In the genomic region with DNA sequence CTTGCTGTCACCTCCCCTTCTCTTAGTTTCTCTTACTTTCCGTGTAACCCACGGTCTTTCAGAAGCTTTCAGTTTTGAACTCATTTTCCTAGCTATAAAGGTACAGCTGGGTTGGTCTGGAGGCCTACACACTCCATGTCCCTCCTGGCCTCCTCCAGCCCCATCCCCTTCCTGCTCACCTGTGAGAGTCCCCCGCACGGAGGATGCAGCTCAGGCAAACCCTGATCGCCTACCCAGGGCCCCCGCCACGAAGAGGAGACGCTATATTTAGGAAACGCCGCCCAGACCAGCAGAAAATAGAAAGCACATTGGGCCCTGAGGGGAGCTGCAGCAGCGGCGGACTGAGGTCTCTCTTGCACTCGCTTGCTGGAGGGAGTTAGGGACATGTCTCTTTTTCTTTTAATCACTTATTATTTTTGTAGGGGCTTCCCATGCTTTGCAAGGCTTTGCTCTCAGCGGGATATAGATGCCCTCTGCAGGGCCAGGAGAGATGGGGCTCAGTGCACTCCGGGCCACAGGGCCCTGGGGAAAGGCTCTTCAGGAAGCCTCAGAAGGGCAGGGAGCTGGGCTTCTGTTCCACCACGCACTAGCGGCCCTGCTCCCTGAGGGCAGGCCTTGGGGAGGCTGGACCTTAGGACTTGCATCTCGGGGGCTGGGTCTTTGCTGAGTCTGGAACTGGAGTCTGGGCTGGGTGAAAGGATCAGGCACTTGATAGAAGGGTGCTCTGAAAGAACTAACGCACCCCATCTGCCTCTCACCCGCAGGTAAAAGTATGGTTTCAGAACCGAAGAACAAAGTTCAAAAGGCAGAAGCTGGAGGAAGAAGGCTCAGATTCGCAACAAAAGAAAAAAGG, we compare ENCODE assay signal across 1 cellular context.
TF ChIP-seq lines count a peak whose summit lies in the region.

No MANE protein-coding gene starts in this region.

TF ChIP-seq in A549, 52 proteins besides CTCF, POLR2A, EP300 and RAD21:
- TF ChIP-seq SMC3 (IDR thresholded peaks at IDR 0.05) = no peak
- no peak for TF ChIP-seq HEYL (CRISPR knock-in tag; IDR thresholded peaks at IDR 0.05)
- TF ChIP-seq, protein P1, sequence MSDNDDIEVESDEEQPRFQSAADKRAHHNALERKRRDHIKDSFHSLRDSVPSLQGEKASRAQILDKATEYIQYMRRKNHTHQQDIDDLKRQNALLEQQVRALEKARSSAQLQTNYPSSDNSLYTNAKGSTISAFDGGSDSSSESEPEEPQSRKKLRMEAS (IDR thresholded peaks at IDR 0.05) = no peak
- TF ChIP-seq, protein P2, sequence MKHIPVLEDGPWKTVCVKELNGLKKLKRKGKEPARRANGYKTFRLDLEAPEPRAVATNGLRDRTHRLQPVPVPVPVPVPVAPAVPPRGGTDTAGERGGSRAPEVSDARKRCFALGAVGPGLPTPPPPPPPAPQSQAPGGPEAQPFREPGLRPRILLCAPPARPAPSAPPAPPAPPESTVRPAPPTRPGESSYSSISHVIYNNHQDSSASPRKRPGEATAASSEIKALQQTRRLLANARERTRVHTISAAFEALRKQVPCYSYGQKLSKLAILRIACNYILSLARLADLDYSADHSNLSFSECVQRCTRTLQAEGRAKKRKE (CRISPR knock-in tag; IDR thresholded peaks at IDR 0.05; ENCODE audit: low read depth) = no peak
- TF ChIP-seq PHF8 (IDR thresholded peaks at IDR 0.05; ENCODE audit: borderline replicate concordance, low read depth) = no peak
- no peak for TF ChIP-seq FOXS1 (CRISPR knock-in tag; IDR thresholded peaks at IDR 0.05)
- TF ChIP-seq NPAS2 (CRISPR knock-in tag; IDR thresholded peaks at IDR 0.05; ENCODE audit: borderline replicate concordance) = no peak
- no peak for TF ChIP-seq NFE2L2 (conservative IDR thresholded peaks at IDR 0.05; ENCODE audit: low read length)
- TF ChIP-seq ZNF302 (CRISPR knock-in tag; IDR thresholded peaks at IDR 0.05) = no peak
- TF ChIP-seq, protein P3, sequence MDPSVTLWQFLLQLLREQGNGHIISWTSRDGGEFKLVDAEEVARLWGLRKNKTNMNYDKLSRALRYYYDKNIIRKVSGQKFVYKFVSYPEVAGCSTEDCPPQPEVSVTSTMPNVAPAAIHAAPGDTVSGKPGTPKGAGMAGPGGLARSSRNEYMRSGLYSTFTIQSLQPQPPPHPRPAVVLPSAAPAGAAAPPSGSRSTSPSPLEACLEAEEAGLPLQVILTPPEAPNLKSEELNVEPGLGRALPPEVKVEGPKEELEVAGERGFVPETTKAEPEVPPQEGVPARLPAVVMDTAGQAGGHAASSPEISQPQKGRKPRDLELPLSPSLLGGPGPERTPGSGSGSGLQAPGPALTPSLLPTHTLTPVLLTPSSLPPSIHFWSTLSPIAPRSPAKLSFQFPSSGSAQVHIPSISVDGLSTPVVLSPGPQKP (IDR thresholded peaks at IDR 0.05; ENCODE audit: low read depth, low read length) = no peak
- TF ChIP-seq CEBPB (IDR thresholded peaks at IDR 0.05) = no peak
- no peak for TF ChIP-seq ESRRA (IDR thresholded peaks at IDR 0.05; ENCODE audit: borderline replicate concordance, low read length)
- TF ChIP-seq FOSL2 (IDR thresholded peaks at IDR 0.05) = no peak
- no peak for TF ChIP-seq FOSL2 (CRISPR knock-in tag; IDR thresholded peaks at IDR 0.05)
TF ChIP-seq in A549: peak in this region for 0.
